1 cellular context compared by ENCODE assay signal in genomic region chr6:107679457-107679856, GRCh38.
TF ChIP-seq lines count a peak whose summit lies in the region.

No MANE protein-coding gene starts in this region.

TF ChIP-seq in HepG2, 621 proteins besides CTCF, POLR2A, EP300 and RAD21 (continued from another document):
- TF ChIP-seq PRMT3 (CRISPR knock-in tag; IDR thresholded peaks at IDR 0.05; ENCODE audit: borderline replicate concordance, low read depth) (no peak), KDM1A (CRISPR knock-in tag; IDR thresholded peaks at IDR 0.05) (no peak)
